8 cellular contexts compared by ENCODE assay signal in the genomic region with DNA sequence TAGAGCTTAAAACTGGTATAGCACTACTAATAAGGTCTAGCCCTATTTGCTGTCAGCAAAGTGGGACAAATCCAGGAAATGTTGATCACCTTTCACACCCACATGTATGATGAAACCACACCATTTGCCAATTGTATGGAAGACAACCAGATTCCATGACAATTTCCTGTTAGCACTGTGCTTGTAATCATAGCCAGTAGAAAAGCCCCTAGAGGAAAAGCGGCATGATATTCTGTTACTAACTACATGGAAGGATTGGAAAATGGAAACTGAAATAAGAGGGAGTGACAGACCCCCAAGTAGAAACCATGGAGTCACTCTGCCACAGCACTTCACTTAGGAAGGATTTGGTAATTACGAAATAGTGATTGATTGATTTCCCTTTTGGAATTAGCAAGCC. TPM values are rescaled to one million over a fixed set of nuclear protein-coding genes. Genes with fewer than 3 reads are reported as not detected.
DNase-seq lines count a peak whose midpoint lies in the region; ATAC-seq and TF ChIP-seq lines count a peak whose summit lies in the region.

No MANE protein-coding gene starts in this region.

- no peak for TF ChIP-seq POLR2A in sigmoid colon (IDR thresholded peaks at IDR 0.05)

- DNase-seq in NCI-H2107 treated with DMSO at 0.1 percent for 48 hours (lab: John Stamatoyannopoulos, UW; ENCODE audit: unreplicated experiment) (peak; percentile 33), NCI-H2107 (lab: John Stamatoyannopoulos, UW) (no peak), SK-N-MC (ENCODE audit: low read depth, low spot score) (no peak), fibroblast of mammary gland (ENCODE audit: low read depth) (peak; percentile 82), sigmoid colon (no peak), iPS-NIHi11 (ENCODE audit: low spot score) (no peak), MV-4-11 (lab: John Stamatoyannopoulos, UW) (no peak)

- H3K36me3 ChIP-seq in SK-N-MC (ENCODE audit: insufficient read depth, low read length) (no peaks in the 10 kb centered on the region), sigmoid colon (no peaks in the 10 kb centered on the region)

- H3K4me1 ChIP-seq in sigmoid colon: peaks cover 0 to 46% (median 18%) of the 10 kb centered on the region in 4 donors

- intact Hi-C loops in sigmoid colon (cut with DNase I): loop anchor here (10.0 kb wide), 1 partner anchor 1141 kb away; a partner anchor contains a TSS

- peak overlapping the region; percentile 88 for H3K4me3 ChIP-seq in SK-N-MC
- H3K4me3 ChIP-seq in fibroblast of mammary gland (ENCODE audit: control insufficient read depth, low read depth, low read length): no peak overlapping the region
- no peak overlapping the region for H3K4me3 ChIP-seq in sigmoid colon

- 34 to 76% methylated on average over 2 of the region's 2 CpGs for WGBS in sigmoid colon, 2 donors

- TF ChIP-seq CTCF in fibroblast of mammary gland (conservative IDR thresholded peaks at IDR 0.05; ENCODE audit: control insufficient read depth, insufficient read depth, low read depth, low read length) (no peak), sigmoid colon (IDR thresholded peaks at IDR 0.05) (no peak)

- H3K27ac ChIP-seq in SK-N-MC (peak overlapping the region; percentile 96), sigmoid colon (peak overlapping the region in 3 of 4 donors; percentile 64 to 75 (median 68))

- no peak for ATAC-seq in HG03095 (IDR thresholded peaks at IDR 0.05; ENCODE audit: unreplicated experiment)

- peak overlapping the region; percentile 91 for H3K9ac ChIP-seq in SK-N-MC (ENCODE audit: insufficient read length)

- H3K9me3 ChIP-seq in SK-N-MC (ENCODE audit: low read depth, low read length): no peaks in the 10 kb centered on the region
- no peaks in the 10 kb centered on the region for H3K9me3 ChIP-seq in sigmoid colon

- no peaks in the 10 kb centered on the region for H3K27me3 ChIP-seq in sigmoid colon

- TF ChIP-seq EP300 in sigmoid colon (IDR thresholded peaks at IDR 0.05): no peak

RNA-seq across cellular contexts. Expression of a gene that starts 0.9 kb away (rescaled TPM):
- 1 to 10 TPM; 1.4 to 3.3 (median 2.2) TPM for total RNA-seq in sigmoid colon
- 1 to 10 TPM; 1.4 to 2.4 (median 2.0) TPM for polyA plus RNA-seq in sigmoid colon

RNA-seq across cellular contexts. Expression of a gene that starts 3.3 kb away (rescaled TPM):
- total RNA-seq in sigmoid colon: 1 to 10 TPM; 3.0 to 6.9 (median 3.7) TPM
- 10 to 100 TPM in 1 of 3 donors, 1 to 10 TPM in 2; 3.0 to 10.7 (median 3.7) TPM for polyA plus RNA-seq in sigmoid colon

RNA-seq across cellular contexts. Expression of a gene that starts 14.0 kb away (rescaled TPM):
- 10 to 100 TPM; 30.7 to 40.6 (median 33.3) TPM for total RNA-seq in sigmoid colon
- 10 to 100 TPM in 1 of 3 donors, 1 to 10 TPM in 2; 8.4 to 11.6 (median 9.9) TPM for polyA plus RNA-seq in sigmoid colon

Comparison
In these comparisons a context has a peak if more than half of its experiments do, and no peak if none do; other contexts are left out.
1. DNase-seq: peak in NCI-H2107 treated with DMSO at 0.1 percent for 48 hours (single experiment) and fibroblast of mammary gland (single experiment); none in NCI-H2107 (single experiment), SK-N-MC (single experiment), sigmoid colon (single experiment), iPS-NIHi11 (single experiment) and MV-4-11 (single experiment).